Comparison of ENCODE assay signal across 17 cellular contexts in the genomic region with DNA sequence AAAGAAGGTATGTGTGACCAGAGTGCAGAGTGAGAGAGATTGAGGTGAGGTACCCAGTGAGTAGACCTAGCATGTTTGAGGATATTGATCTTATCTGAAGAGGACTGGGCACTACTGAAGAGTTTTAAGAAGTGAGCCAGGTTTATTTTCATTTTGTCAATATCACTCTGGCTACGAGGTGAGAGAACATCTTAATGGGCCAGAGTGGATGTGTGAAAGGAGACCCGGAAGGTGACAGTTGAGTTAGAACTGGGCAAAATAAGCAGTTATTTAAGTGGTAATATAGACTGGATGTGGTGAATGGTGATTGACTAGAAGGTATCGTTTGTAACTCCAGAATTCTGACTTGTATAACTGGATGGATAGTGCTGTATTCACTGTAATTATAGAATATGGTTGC.
DNase-seq lines count a peak whose midpoint lies in the region; ATAC-seq and TF ChIP-seq lines count a peak whose summit lies in the region.
"Had no signal": no experiment of that assay in that cellular context is flagged by ENCODE, and none has a peak within 500 bp of the region (broad histone marks: within the 10 kb centered on the region; RNA-seq: fewer than 3 reads in every experiment).

No MANE protein-coding gene starts in this region.

- no peak overlapping the region for H3T11ph ChIP-seq in H9 (ENCODE audit: low read length)

- WGBS in H9 (ENCODE audit: extremely low coverage, insufficient read length, low lambda C conversion rate), result no CpG with 5 or more reads among the region's 3 CpGs

- ATAC-seq in T-helper 17 cell, result no peak
- ATAC-seq: K562 had no signal

- no peak overlapping the region for H3K56ac ChIP-seq in H9 (ENCODE audit: insufficient read length, low read depth, low read length)

- TF ChIP-seq CTCF in H9 (conservative IDR thresholded peaks at IDR 0.05) (no peak), left ventricle myocardium inferior (IDR thresholded peaks at IDR 0.05; ENCODE audit: borderline replicate concordance) (no peak), nephron progenitor cell (IDR thresholded peaks at IDR 0.05) (no peak), mesothelial cell of epicardium (IDR thresholded peaks at IDR 0.05; ENCODE audit: unreplicated experiment) (no peak)

- H3K27ac ChIP-seq in H9 (ENCODE audit: insufficient read length, low read depth, low read length), result no peak overlapping the region
- peak overlapping the region; percentile 50 for H3K27ac ChIP-seq in left ventricle myocardium inferior (replicated peaks)

- no peak overlapping the region for H3K4me3 Mint-ChIP-seq in H9
- H3K4me3 Mint-ChIP-seq in T-helper 17 cell, result no peak overlapping the region
- H3K4me3 Mint-ChIP-seq in nephron progenitor cell, result no peak overlapping the region
- H3K4me3 Mint-ChIP-seq in mesothelial cell of epicardium, result no peak overlapping the region
- H3K4me3 Mint-ChIP-seq: CD4-positive, CD25-positive, alpha-beta regulatory T cell had no signal

- no peak overlapping the region for H3K18ac ChIP-seq in H9 (ENCODE audit: insufficient read length, low read depth, low read length)

- no peak overlapping the region for H2BK120ac ChIP-seq in H9 (ENCODE audit: low read depth, low read length, poor library complexity, severe bottlenecking)

- no peak overlapping the region for H2BK20ac ChIP-seq in H9 (ENCODE audit: low read depth, low read length, poor library complexity, severe bottlenecking)

- no peak overlapping the region for H3K23ac ChIP-seq in H9 (ENCODE audit: insufficient read length, low read depth, low read length)

- H3K4me3 ChIP-seq in left ventricle myocardium inferior, result no peak overlapping the region
- H3K4me3 ChIP-seq: K562 had no signal

- H3K36me3 ChIP-seq in left ventricle myocardium inferior, result peaks cover 9% of the 10 kb centered on the region

- no peak overlapping the region for H2AK5ac ChIP-seq in H9 (ENCODE audit: insufficient read length, low read length)

- H2BK5ac ChIP-seq in H9 (ENCODE audit: insufficient read length, low read length), result no peak overlapping the region

- H3K9me3 Mint-ChIP-seq in H9 (no peaks in the 10 kb centered on the region; a peak in 1 of 5 replicates), nephron progenitor cell (no peaks in the 10 kb centered on the region), mesothelial cell of epicardium (no peaks in the 10 kb centered on the region)
- H3K9me3 Mint-ChIP-seq: CD4-positive, CD25-positive, alpha-beta regulatory T cell had no signal

- no peak overlapping the region for H4K91ac ChIP-seq in H9 (ENCODE audit: insufficient read length, low read depth, low read length)

- H3K4me2 ChIP-seq in H9 (ENCODE audit: insufficient read depth, insufficient read length, low read length), result no peak overlapping the region

- H2AFZ ChIP-seq in H9 (ENCODE audit: low read length), result no peak overlapping the region

- intact Hi-C loops in left ventricle myocardium inferior (cut with micrococcal nuclease), result no loop called here

- H3K27ac Mint-ChIP-seq in H9, result peak overlapping the region; percentile 1 to 71 (median 48); a peak in 3 of 7 replicates
- H3K27ac Mint-ChIP-seq in T-helper 17 cell, result peak overlapping the region; percentile 72
- H3K27ac Mint-ChIP-seq in nephron progenitor cell, result peak overlapping the region; percentile 23
- H3K27ac Mint-ChIP-seq in mesothelial cell of epicardium, result no peak overlapping the region

- H3K9ac ChIP-seq in H9 (ENCODE audit: extremely low read depth, insufficient read length, low read length), result no peak overlapping the region

- no peak overlapping the region for H4K5ac ChIP-seq in H9 (ENCODE audit: insufficient read length, low read depth, low read length)

- H3K27me3 ChIP-seq in H9 (ENCODE audit: insufficient read depth, low read length) (no peaks in the 10 kb centered on the region), left ventricle myocardium inferior (ENCODE audit: low read depth) (no peaks in the 10 kb centered on the region)

- H3K36me3 Mint-ChIP-seq in H9 (ENCODE audit: insufficient read depth in 1 of 3, low read depth in 3 of 3), result peaks cover 9 to 35% (median 16%) of the 10 kb centered on the region in 3 experiments
- peaks cover 2% of the 10 kb centered on the region for H3K36me3 Mint-ChIP-seq in T-helper 17 cell (ENCODE audit: low read depth)
- H3K36me3 Mint-ChIP-seq in nephron progenitor cell (ENCODE audit: low read depth), result peaks cover 57% of the 10 kb centered on the region
- peaks cover 29% of the 10 kb centered on the region for H3K36me3 Mint-ChIP-seq in mesothelial cell of epicardium

- peaks cover 2% of the 10 kb centered on the region; the same call in 1 of the 2 replicates for H3K79me2 ChIP-seq in H9 (ENCODE audit: insufficient read depth, low read length)

- H4K20me1 ChIP-seq in H9 (ENCODE audit: control insufficient read depth, insufficient read depth, insufficient read length), result peaks cover 3% of the 10 kb centered on the region

- no peak overlapping the region for H3K4ac ChIP-seq in H9 (ENCODE audit: low read depth, low read length)

- H3K4me1 Mint-ChIP-seq in H9 (peaks cover 28 to 41% of the 10 kb centered on the region in 2 experiments), T-helper 17 cell (peaks cover 21% of the 10 kb centered on the region), nephron progenitor cell (peaks cover 9% of the 10 kb centered on the region), mesothelial cell of epicardium (no peaks in the 10 kb centered on the region)

- H3K9me3 ChIP-seq in H9 (ENCODE audit: control insufficient read depth, low read depth, low read length) (no peaks in the 10 kb centered on the region), T-helper 17 cell (ENCODE audit: control insufficient read depth, low read length, poor library complexity, severe bottlenecking) (no peaks in the 10 kb centered on the region), left ventricle myocardium inferior (replicated peaks) (no peaks in the 10 kb centered on the region)

- H2BK15ac ChIP-seq in H9 (ENCODE audit: low read depth, low read length), result no peak overlapping the region

- no peak overlapping the region for H2BK12ac ChIP-seq in H9 (ENCODE audit: insufficient read length, low read depth, low read length)

- DNase-seq in H9 (no peak), T-helper 17 cell (no peak), left ventricle myocardium inferior (no peak), nephron progenitor cell (no peak), NCI-H1105 treated with DMSO at 0.1 percent for 48 hours (lab: John Stamatoyannopoulos, UW) (no peak), mesothelial cell of epicardium (ENCODE audit: low spot score in 2 of 2, unreplicated experiment in 2 of 2) (no peak), NCI-H1105 (lab: John Stamatoyannopoulos, UW) (no peak)
- DNase-seq: CD4-positive, CD25-positive, alpha-beta regulatory T cell; EL; GF-D8; MM.1S; NCI-H1092; NCI-H146; NCI-H2029; NCI-H226; NCI-H524 treated with DMSO at 0.1 percent for 48 hours had no signal

- H3K27me3 Mint-ChIP-seq in H9 (ENCODE audit: low read depth), result no peaks in the 10 kb centered on the region
- H3K27me3 Mint-ChIP-seq in T-helper 17 cell, result no peaks in the 10 kb centered on the region
- H3K27me3 Mint-ChIP-seq in nephron progenitor cell (ENCODE audit: low read depth, poor library complexity), result peaks cover 2% of the 10 kb centered on the region
- no peaks in the 10 kb centered on the region for H3K27me3 Mint-ChIP-seq in mesothelial cell of epicardium (ENCODE audit: low read depth)
- H3K27me3 Mint-ChIP-seq: CD4-positive, CD25-positive, alpha-beta regulatory T cell had no signal

- H3K14ac ChIP-seq in H9 (ENCODE audit: insufficient read depth, low read length), result no peak overlapping the region

- peaks cover 3% of the 10 kb centered on the region; the same call in 1 of the 2 replicates for H3K4me1 ChIP-seq in H9 (ENCODE audit: insufficient read depth, low read length)
- H3K4me1 ChIP-seq in left ventricle myocardium inferior, result peaks cover 92% of the 10 kb centered on the region

- no peak overlapping the region for H4K8ac ChIP-seq in H9 (replicated peaks; ENCODE audit: insufficient read length, low read depth, low read length)

- H3K23me2 ChIP-seq in H9 (ENCODE audit: insufficient read length, low read depth, low read length, poor library complexity, severe bottlenecking), result no peaks in the 10 kb centered on the region

- peaks cover 2% of the 10 kb centered on the region for H3K79me1 ChIP-seq in H9 (ENCODE audit: insufficient read depth, low read depth, low read length, poor library complexity, severe bottlenecking)
